10 cellular contexts compared by ENCODE assay signal in the genomic region with DNA sequence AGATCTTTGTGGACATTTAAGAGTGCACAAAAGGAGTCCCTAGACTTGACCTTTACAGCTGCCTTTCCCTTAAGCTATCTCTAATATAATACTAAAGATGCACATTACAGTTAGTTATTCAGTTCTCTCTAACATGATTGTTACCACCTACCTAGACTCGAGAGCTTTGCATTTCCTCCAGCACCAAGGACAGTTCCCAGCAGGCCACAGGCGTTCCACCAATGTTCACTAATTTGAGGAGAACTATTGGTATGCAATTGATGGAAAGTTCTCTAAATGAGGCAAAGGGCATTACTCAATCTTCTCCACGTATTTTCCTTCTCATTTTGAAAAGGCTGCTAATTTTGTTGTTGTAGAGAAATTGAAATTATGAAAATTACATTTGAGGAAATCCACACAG. TPM values are rescaled to one million over a fixed set of nuclear protein-coding genes. Genes with fewer than 3 reads are reported as not detected.
DNase-seq lines count a peak whose midpoint lies in the region; ATAC-seq and TF ChIP-seq lines count a peak whose summit lies in the region.
"Had no signal": no experiment of that assay in that cellular context is flagged by ENCODE, and none has a peak within 500 bp of the region (broad histone marks: within the 10 kb centered on the region; RNA-seq: fewer than 3 reads in every experiment).

No MANE protein-coding gene starts in this region.

- H3K27ac Mint-ChIP-seq in activated CD4-positive, alpha-beta T cell treated with anti-CD3 and anti-CD28 coated beads, Interleukin-2, amount 10 ng/mL, durations not matched to agents 7 days and 5 days = no peak overlapping the region
- H3K27ac Mint-ChIP-seq in osteocyte (ENCODE audit: unreplicated experiment) = no peak overlapping the region

- H3K36me3 Mint-ChIP-seq in activated CD4-positive, alpha-beta T cell treated with anti-CD3 and anti-CD28 coated beads, Interleukin-2, amount 10 ng/mL, durations not matched to agents 7 days and 5 days (ENCODE audit: low read depth) = no peaks in the 10 kb centered on the region
- H3K36me3 Mint-ChIP-seq in osteocyte (ENCODE audit: unreplicated experiment) = no peaks in the 10 kb centered on the region

- H3K27me3 Mint-ChIP-seq in activated CD4-positive, alpha-beta T cell treated with anti-CD3 and anti-CD28 coated beads, Interleukin-2, amount 10 ng/mL, durations not matched to agents 7 days and 5 days = peaks cover 34% of the 10 kb centered on the region
- H3K27me3 Mint-ChIP-seq in osteocyte (ENCODE audit: unreplicated experiment) = peaks cover 26% of the 10 kb centered on the region

- peak; percentile 46 for DNase-seq in activated CD4-positive, alpha-beta T cell treated with anti-CD3 and anti-CD28 coated beads, Interleukin-2, amount 10 ng/mL, durations not matched to agents 7 days and 5 days
- no peak for DNase-seq in activated CD4-positive, alpha-beta T cell treated with anti-CD3 and anti-CD28 coated beads, Interleukin-2, amount 50 U/mL, for 4 hours
- DNase-seq in NCI-H460 (ENCODE audit: extremely low read depth, low read depth) (peak; percentile 24), ecto neural progenitor cell (ENCODE audit: low spot score) (peak; percentile 49), renal cortical epithelial cell (ENCODE audit: low read depth) (peak; percentile 57), osteocyte (ENCODE audit: extremely low spot score, unreplicated experiment) (no peak), inferior parietal cortex (ENCODE audit: extremely low spot score) (no peak)
- DNase-seq: activated effector memory CD4-positive, alpha-beta T cell treated with anti-CD3 and anti-CD28 coated beads, Interleukin-2, amount 50 U/mL, for 16 hours; heart right ventricle had no signal

- H3K9me3 Mint-ChIP-seq in activated CD4-positive, alpha-beta T cell treated with anti-CD3 and anti-CD28 coated beads, Interleukin-2, amount 10 ng/mL, durations not matched to agents 7 days and 5 days = no peaks in the 10 kb centered on the region
- H3K9me3 Mint-ChIP-seq in osteocyte (ENCODE audit: unreplicated experiment) = no peaks in the 10 kb centered on the region

- no peak for ATAC-seq in GM18517 (IDR thresholded peaks at IDR 0.05; ENCODE audit: unreplicated experiment)
- ATAC-seq: heart right ventricle had no signal

- TF ChIP-seq CTCF in osteocyte (IDR thresholded peaks at IDR 0.05) = no peak

- peaks cover 5% of the 10 kb centered on the region for H3K4me1 Mint-ChIP-seq in activated CD4-positive, alpha-beta T cell treated with anti-CD3 and anti-CD28 coated beads, Interleukin-2, amount 10 ng/mL, durations not matched to agents 7 days and 5 days
- peaks cover 10% of the 10 kb centered on the region for H3K4me1 Mint-ChIP-seq in osteocyte (ENCODE audit: unreplicated experiment)

- CTCF ChIA-PET in activated CD4-positive, alpha-beta T cell treated with anti-CD3 and anti-CD28 coated beads, Interleukin-2, amount 10 ng/mL, durations not matched to agents 7 days and 5 days (lab: Charles Lee) = no interaction called here

- POLR2A ChIA-PET in activated CD4-positive, alpha-beta T cell treated with anti-CD3 and anti-CD28 coated beads, Interleukin-2, amount 10 ng/mL, durations not matched to agents 7 days and 5 days (lab: Charles Lee) = no interaction called here

- H3K4me3 Mint-ChIP-seq in activated CD4-positive, alpha-beta T cell treated with anti-CD3 and anti-CD28 coated beads, Interleukin-2, amount 10 ng/mL, durations not matched to agents 7 days and 5 days = no peak overlapping the region
- H3K4me3 Mint-ChIP-seq in osteocyte (ENCODE audit: unreplicated experiment) = no peak overlapping the region

RNA-seq across cellular contexts. Expression of gene NTNG1, which starts 5.4 kb away (rescaled TPM):
- total RNA-seq in activated CD4-positive, alpha-beta T cell treated with anti-CD3 and anti-CD28 coated beads, Interleukin-2, amount 10 ng/mL, durations not matched to agents 7 days and 5 days = not detected
- total RNA-seq in NCI-H460 (2014; rRNA removed; shearing (Covaris generic)) = 0.27 TPM in 1 of 2 replicates, not detected in the other
- polyA plus RNA-seq in NCI-H460 (2014; cell fraction: nucleus; rRNA removed) = 0.44 TPM in 1 of 2 replicates, not detected in the other
- total RNA-seq in renal cortical epithelial cell (28.8 and 32.8 TPM in 2 replicates), osteocyte (not detected in 2 replicates)
- polyA plus RNA-seq: heart right ventricle had no signal

Comparison
In these comparisons a context has a peak if more than half of its experiments do, and no peak if none do; other contexts are left out.
1. DNase-seq: peak in activated CD4-positive, alpha-beta T cell treated with anti-CD3 and anti-CD28 coated beads, Interleukin-2, amount 10 ng/mL, durations not matched to agents 7 days and 5 days (single experiment), NCI-H460 (single experiment), ecto neural progenitor cell (single experiment) and renal cortical epithelial cell (single experiment); none in activated CD4-positive, alpha-beta T cell treated with anti-CD3 and anti-CD28 coated beads, Interleukin-2, amount 50 U/mL, for 4 hours (0 of 2), osteocyte (single experiment) and inferior parietal cortex (single experiment).
2. RNA of gene NTNG1, which starts 5.4 kb away (total RNA-seq): 28.8 to 32.8 TPM in renal cortical epithelial cell; 0.27 TPM in NCI-H460, not detected in osteocyte and not detected in activated CD4-positive, alpha-beta T cell treated with anti-CD3 and anti-CD28 coated beads, Interleukin-2, amount 10 ng/mL, durations not matched to agents 7 days and 5 days; every median in the first group is over 10 times any median in the second.